ENCODE assay signal across 1 cellular context in the genomic region with DNA sequence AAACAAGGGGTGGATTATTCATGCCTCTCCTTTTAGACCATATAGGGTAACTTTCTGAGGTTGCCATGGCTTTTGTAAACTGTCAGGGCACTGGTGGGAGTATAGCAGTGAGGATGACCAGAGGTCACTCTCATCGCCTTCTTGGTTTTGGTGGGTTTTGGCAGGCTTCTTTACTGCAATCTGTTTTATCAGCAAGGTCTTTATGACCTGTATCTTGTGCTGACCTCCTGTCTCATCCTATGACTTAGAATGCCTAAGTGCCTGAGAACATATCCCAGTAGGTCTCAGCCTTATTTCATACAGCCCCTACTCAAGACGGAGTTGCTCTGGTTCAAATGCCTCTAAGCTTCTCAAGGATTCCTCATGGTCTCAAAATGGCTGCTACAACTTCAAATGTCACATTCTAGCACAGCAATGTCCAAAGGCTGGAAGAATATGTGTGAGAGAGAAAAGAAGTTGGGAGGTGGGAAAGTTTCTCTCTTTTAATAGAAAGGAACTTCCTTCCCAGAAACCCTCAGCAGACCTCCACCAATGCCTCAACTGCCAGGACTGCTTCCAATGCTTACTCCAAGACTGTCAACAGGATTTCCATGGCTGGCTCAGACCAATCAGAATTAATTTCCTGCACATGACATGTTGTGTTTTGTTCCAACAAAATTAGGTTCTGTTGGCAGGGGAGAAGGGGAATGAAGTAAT.
TF ChIP-seq lines count a peak whose summit lies in the region.

No MANE protein-coding gene starts in this region.

TF ChIP-seq in K562, 482 proteins besides CTCF, POLR2A, EP300 and RAD21 (continued from another document and continues in another):
- TF ChIP-seq, protein P1, sequence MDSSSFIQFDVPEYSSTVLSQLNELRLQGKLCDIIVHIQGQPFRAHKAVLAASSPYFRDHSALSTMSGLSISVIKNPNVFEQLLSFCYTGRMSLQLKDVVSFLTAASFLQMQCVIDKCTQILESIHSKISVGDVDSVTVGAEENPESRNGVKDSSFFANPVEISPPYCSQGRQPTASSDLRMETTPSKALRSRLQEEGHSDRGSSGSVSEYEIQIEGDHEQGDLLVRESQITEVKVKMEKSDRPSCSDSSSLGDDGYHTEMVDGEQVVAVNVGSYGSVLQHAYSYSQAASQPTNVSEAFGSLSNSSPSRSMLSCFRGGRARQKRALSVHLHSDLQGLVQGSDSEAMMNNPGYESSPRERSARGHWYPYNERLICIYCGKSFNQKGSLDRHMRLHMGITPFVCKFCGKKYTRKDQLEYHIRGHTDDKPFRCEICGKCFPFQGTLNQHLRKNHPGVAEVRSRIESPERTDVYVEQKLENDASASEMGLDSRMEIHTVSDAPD (CRISPR knock-in tag; IDR thresholded peaks at IDR 0.05), result no peak
- TF ChIP-seq L3MBTL2 (IDR thresholded peaks at IDR 0.05) (peak; percentile 38; the same call in 1 of the 2 replicates), NR2C1 (IDR thresholded peaks at IDR 0.05) (0 out of 2 replicates have a peak, but pooled peaks have one; percentile 19), NR2C1 (tag; IDR thresholded peaks at IDR 0.05) (peak; percentile 51; the same call in 1 of the 2 replicates), MYBL2 (IDR thresholded peaks at IDR 0.05; ENCODE audit: low read depth) (no peak), MYBL2 (CRISPR knock-in tag; IDR thresholded peaks at IDR 0.05; ENCODE audit: borderline replicate concordance) (no peak), ZFPM2 (CRISPR knock-in tag; IDR thresholded peaks at IDR 0.05) (no peak), ZNF384 (IDR thresholded peaks at IDR 0.05; ENCODE audit: low read depth, low read length) (no peak), LCOR (CRISPR knock-in tag; IDR thresholded peaks at IDR 0.05) (no peak), MAFK (IDR thresholded peaks at IDR 0.05; ENCODE audit: low read length) (no peak), ZNF766 (CRISPR knock-in tag; conservative IDR thresholded peaks at IDR 0.05) (peak; percentile 68; the same call in 1 of the 2 replicates), SAP30 (IDR thresholded peaks at IDR 0.05; ENCODE audit: borderline replicate concordance, insufficient read depth, low read depth, low read length, poor library complexity, severe bottlenecking) (no peak), ZNF436 (CRISPR knock-in tag; IDR thresholded peaks at IDR 0.05) (no peak), CBX3 (IDR thresholded peaks at IDR 0.05; ENCODE audit: borderline replicate concordance in 1 of 2, low read length in 2 of 2) (no peak), MCM3 (IDR thresholded peaks at IDR 0.05) (no peak), NR3C1 (CRISPR knock-in tag; IDR thresholded peaks at IDR 0.05) (no peak), IRF2 (CRISPR knock-in tag; IDR thresholded peaks at IDR 0.05) (no peak), NUFIP1 (IDR thresholded peaks at IDR 0.05; ENCODE audit: partially characterized antibody) (peak; percentile 29), TCF7 (IDR thresholded peaks at IDR 0.05; ENCODE audit: borderline replicate concordance) (no peak), ZNF668 (CRISPR knock-in tag; IDR thresholded peaks at IDR 0.05) (peak; percentile 72; the same call in 1 of the 2 replicates), TEAD2 (tag; IDR thresholded peaks at IDR 0.05) (no peak), MIER1 (IDR thresholded peaks at IDR 0.05; ENCODE audit: low read depth) (no peak), SMARCB1 (IDR thresholded peaks at IDR 0.05; ENCODE audit: insufficient read length, low read depth) (no peak), SLC30A9 (CRISPR knock-in tag; IDR thresholded peaks at IDR 0.05) (no peak), MBD2 (IDR thresholded peaks at IDR 0.05; ENCODE audit: borderline replicate concordance, low read depth) (no peak), ZNF764 (CRISPR knock-in tag; IDR thresholded peaks at IDR 0.05; ENCODE audit: low read depth) (no peak), ZNF644 (tag; IDR thresholded peaks at IDR 0.05; ENCODE audit: low read depth) (no peak), PHF8 (IDR thresholded peaks at IDR 0.05; ENCODE audit: borderline replicate concordance, low read length) (no peak), HDAC2 (IDR thresholded peaks at IDR 0.05) (no peak), TAF9B (IDR thresholded peaks at IDR 0.05; ENCODE audit: partially characterized antibody) (no peak), COPS2 (conservative IDR thresholded peaks at IDR 0.05) (no peak), NFIC (IDR thresholded peaks at IDR 0.05) (peak; percentile 51; the same call in 1 of the 2 replicates), ZNF444 (CRISPR knock-in tag; IDR thresholded peaks at IDR 0.05) (no peak)
- TF ChIP-seq, protein P2, sequence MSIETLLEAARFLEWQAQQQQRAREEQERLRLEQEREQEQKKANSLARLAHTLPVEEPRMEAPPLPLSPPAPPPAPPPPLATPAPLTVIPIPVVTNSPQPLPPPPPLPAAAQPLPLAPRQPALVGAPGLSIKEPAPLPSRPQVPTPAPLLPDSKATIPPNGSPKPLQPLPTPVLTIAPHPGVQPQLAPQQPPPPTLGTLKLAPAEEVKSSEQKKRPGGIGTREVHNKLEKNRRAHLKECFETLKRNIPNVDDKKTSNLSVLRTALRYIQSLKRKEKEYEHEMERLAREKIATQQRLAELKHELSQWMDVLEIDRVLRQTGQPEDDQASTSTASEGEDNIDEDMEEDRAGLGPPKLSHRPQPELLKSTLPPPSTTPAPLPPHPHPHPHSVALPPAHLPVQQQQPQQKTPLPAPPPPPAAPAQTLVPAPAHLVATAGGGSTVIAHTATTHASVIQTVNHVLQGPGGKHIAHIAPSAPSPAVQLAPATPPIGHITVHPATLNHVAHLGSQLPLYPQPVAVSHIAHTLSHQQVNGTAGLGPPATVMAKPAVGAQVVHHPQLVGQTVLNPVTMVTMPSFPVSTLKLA (conservative IDR thresholded peaks at IDR 0.05), result peak in 1 of 2 experiments; percentile 26; a peak in 1 of 4 replicates
- TF ChIP-seq, protein P3, sequence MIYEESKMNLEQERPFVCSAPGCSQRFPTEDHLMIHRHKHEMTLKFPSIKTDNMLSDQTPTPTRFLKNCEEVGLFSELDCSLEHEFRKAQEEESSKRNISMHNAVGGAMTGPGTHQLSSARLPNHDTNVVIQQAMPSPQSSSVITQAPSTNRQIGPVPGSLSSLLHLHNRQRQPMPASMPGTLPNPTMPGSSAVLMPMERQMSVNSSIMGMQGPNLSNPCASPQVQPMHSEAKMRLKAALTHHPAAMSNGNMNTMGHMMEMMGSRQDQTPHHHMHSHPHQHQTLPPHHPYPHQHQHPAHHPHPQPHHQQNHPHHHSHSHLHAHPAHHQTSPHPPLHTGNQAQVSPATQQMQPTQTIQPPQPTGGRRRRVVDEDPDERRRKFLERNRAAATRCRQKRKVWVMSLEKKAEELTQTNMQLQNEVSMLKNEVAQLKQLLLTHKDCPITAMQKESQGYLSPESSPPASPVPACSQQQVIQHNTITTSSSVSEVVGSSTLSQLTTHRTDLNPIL (CRISPR knock-in tag; IDR thresholded peaks at IDR 0.05), result no peak
- TF ChIP-seq, protein P4, sequence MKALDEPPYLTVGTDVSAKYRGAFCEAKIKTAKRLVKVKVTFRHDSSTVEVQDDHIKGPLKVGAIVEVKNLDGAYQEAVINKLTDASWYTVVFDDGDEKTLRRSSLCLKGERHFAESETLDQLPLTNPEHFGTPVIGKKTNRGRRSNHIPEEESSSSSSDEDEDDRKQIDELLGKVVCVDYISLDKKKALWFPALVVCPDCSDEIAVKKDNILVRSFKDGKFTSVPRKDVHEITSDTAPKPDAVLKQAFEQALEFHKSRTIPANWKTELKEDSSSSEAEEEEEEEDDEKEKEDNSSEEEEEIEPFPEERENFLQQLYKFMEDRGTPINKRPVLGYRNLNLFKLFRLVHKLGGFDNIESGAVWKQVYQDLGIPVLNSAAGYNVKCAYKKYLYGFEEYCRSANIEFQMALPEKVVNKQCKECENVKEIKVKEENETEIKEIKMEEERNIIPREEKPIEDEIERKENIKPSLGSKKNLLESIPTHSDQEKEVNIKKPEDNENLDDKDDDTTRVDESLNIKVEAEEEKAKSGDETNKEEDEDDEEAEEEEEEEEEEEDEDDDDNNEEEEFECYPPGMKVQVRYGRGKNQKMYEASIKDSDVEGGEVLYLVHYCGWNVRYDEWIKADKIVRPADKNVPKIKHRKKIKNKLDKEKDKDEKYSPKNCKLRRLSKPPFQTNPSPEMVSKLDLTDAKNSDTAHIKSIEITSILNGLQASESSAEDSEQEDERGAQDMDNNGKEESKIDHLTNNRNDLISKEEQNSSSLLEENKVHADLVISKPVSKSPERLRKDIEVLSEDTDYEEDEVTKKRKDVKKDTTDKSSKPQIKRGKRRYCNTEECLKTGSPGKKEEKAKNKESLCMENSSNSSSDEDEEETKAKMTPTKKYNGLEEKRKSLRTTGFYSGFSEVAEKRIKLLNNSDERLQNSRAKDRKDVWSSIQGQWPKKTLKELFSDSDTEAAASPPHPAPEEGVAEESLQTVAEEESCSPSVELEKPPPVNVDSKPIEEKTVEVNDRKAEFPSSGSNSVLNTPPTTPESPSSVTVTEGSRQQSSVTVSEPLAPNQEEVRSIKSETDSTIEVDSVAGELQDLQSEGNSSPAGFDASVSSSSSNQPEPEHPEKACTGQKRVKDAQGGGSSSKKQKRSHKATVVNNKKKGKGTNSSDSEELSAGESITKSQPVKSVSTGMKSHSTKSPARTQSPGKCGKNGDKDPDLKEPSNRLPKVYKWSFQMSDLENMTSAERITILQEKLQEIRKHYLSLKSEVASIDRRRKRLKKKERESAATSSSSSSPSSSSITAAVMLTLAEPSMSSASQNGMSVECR (CRISPR knock-in tag; IDR thresholded peaks at IDR 0.05), result no peak
- TF ChIP-seq, protein P5, sequence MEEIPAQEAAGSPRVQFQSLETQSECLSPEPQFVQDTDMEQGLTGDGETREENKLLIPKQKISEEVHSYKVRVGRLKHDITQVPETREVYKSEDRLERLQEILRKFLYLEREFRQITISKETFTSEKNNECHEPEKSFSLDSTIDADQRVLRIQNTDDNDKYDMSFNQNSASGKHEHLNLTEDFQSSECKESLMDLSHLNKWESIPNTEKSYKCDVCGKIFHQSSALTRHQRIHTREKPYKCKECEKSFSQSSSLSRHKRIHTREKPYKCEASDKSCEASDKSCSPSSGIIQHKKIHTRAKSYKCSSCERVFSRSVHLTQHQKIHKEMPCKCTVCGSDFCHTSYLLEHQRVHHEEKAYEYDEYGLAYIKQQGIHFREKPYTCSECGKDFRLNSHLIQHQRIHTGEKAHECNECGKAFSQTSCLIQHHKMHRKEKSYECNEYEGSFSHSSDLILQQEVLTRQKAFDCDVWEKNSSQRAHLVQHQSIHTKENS (CRISPR knock-in tag; IDR thresholded peaks at IDR 0.05), result no peak
- TF ChIP-seq, protein P6, sequence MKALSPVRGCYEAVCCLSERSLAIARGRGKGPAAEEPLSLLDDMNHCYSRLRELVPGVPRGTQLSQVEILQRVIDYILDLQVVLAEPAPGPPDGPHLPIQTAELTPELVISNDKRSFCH (CRISPR knock-in tag; IDR thresholded peaks at IDR 0.05), result no peak
- TF ChIP-seq, protein P6 (tag; IDR thresholded peaks at IDR 0.05), result 0 out of 2 replicates have a peak, but pooled peaks have one; percentile 61
- TF ChIP-seq, protein P7, sequence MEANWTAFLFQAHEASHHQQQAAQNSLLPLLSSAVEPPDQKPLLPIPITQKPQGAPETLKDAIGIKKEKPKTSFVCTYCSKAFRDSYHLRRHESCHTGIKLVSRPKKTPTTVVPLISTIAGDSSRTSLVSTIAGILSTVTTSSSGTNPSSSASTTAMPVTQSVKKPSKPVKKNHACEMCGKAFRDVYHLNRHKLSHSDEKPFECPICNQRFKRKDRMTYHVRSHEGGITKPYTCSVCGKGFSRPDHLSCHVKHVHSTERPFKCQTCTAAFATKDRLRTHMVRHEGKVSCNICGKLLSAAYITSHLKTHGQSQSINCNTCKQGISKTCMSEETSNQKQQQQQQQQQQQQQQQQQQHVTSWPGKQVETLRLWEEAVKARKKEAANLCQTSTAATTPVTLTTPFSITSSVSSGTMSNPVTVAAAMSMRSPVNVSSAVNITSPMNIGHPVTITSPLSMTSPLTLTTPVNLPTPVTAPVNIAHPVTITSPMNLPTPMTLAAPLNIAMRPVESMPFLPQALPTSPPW (CRISPR knock-in tag; IDR thresholded peaks at IDR 0.05), result peak; percentile 25
- TF ChIP-seq, protein P8, sequence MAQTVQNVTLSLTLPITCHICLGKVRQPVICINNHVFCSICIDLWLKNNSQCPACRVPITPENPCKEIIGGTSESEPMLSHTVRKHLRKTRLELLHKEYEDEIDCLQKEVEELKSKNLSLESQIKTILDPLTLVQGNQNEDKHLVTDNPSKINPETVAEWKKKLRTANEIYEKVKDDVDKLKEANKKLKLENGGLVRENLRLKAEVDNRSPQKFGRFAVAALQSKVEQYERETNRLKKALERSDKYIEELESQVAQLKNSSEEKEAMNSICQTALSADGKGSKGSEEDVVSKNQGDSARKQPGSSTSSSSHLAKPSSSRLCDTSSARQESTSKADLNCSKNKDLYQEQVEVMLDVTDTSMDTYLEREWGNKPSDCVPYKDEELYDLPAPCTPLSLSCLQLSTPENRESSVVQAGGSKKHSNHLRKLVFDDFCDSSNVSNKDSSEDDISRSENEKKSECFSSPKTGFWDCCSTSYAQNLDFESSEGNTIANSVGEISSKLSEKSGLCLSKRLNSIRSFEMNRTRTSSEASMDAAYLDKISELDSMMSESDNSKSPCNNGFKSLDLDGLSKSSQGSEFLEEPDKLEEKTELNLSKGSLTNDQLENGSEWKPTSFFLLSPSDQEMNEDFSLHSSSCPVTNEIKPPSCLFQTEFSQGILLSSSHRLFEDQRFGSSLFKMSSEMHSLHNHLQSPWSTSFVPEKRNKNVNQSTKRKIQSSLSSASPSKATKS (CRISPR knock-in tag; IDR thresholded peaks at IDR 0.05), result no peak
- TF ChIP-seq, protein P9, sequence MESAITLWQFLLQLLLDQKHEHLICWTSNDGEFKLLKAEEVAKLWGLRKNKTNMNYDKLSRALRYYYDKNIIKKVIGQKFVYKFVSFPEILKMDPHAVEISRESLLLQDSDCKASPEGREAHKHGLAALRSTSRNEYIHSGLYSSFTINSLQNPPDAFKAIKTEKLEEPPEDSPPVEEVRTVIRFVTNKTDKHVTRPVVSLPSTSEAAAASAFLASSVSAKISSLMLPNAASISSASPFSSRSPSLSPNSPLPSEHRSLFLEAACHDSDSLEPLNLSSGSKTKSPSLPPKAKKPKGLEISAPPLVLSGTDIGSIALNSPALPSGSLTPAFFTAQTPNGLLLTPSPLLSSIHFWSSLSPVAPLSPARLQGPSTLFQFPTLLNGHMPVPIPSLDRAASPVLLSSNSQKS (CRISPR knock-in tag; IDR thresholded peaks at IDR 0.05), result no peak
- TF ChIP-seq, protein P10, sequence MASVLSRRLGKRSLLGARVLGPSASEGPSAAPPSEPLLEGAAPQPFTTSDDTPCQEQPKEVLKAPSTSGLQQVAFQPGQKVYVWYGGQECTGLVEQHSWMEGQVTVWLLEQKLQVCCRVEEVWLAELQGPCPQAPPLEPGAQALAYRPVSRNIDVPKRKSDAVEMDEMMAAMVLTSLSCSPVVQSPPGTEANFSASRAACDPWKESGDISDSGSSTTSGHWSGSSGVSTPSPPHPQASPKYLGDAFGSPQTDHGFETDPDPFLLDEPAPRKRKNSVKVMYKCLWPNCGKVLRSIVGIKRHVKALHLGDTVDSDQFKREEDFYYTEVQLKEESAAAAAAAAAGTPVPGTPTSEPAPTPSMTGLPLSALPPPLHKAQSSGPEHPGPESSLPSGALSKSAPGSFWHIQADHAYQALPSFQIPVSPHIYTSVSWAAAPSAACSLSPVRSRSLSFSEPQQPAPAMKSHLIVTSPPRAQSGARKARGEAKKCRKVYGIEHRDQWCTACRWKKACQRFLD (CRISPR knock-in tag; IDR thresholded peaks at IDR 0.05), result peak; percentile 85
- TF ChIP-seq, protein P11, sequence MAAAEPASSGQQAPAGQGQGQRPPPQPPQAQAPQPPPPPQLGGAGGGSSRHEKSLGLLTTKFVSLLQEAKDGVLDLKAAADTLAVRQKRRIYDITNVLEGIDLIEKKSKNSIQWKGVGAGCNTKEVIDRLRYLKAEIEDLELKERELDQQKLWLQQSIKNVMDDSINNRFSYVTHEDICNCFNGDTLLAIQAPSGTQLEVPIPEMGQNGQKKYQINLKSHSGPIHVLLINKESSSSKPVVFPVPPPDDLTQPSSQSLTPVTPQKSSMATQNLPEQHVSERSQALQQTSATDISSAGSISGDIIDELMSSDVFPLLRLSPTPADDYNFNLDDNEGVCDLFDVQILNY (CRISPR knock-in tag; IDR thresholded peaks at IDR 0.05), result no peak
